8 cellular contexts compared by ENCODE assay signal in genomic region chr10:123007558-123008378, GRCh38. TPM values are rescaled to one million over a fixed set of nuclear protein-coding genes. Genes with fewer than 3 reads are reported as not detected.
A peak's percentile ranks its signal among the peaks of the same experiment; 100 is the strongest.
DNase-seq lines count a peak whose midpoint lies in the region; ATAC-seq and TF ChIP-seq lines count a peak whose summit lies in the region.

No MANE protein-coding gene starts in this region.

- TF ChIP-seq RAD21 in neural cell (conservative IDR thresholded peaks at IDR 0.05) = no peak

- H3K4me2 ChIP-seq in OCI-LY1 (ENCODE audit: low read length) (peak overlapping the region; percentile 74), neural cell (ENCODE audit: low read length) (peak overlapping the region; percentile 68)

- no peaks in the 10 kb centered on the region for H3K9me2 ChIP-seq in OCI-LY1 (ENCODE audit: low read depth, low read length)
- H3K9me2 ChIP-seq in neural cell (ENCODE audit: insufficient read depth, low read length) = no peaks in the 10 kb centered on the region

- peak; percentile 42 to 64 for DNase-seq in cardiac muscle cell (ENCODE audit: low read depth in 1 of 2, low spot score in 1 of 2)
- no peak for DNase-seq in Right ventricle myocardium inferior (ENCODE audit: missing footprints)
- DNase-seq in activated T-cell treated with anti-CD3 and anti-CD28 coated beads, Interleukin-2, amount 50 U/mL, for 48 hours = peak; percentile 50 to 57
- DNase-seq in fibroblast of the aortic adventitia (ENCODE audit: low read depth) = peak; percentile 42
- peak; percentile 55 to 61 for DNase-seq in thyroid gland

- peak overlapping the region; percentile 94 for H3K27ac ChIP-seq in cardiac muscle cell
- peak overlapping the region; percentile 57 for H3K27ac ChIP-seq in OCI-LY1 (ENCODE audit: low read depth, low read length, poor library complexity, severe bottlenecking)
- H3K27ac ChIP-seq in neural cell (ENCODE audit: low read length) = peak overlapping the region; percentile 77
- peak overlapping the region in 2 of 3 donors; percentile 89 to 92 for H3K27ac ChIP-seq in thyroid gland

- H3K4me1 ChIP-seq in cardiac muscle cell (ENCODE audit: low read depth) = peaks cover 13% of the 10 kb centered on the region
- H3K4me1 ChIP-seq in OCI-LY1 (ENCODE audit: insufficient read depth, low read length, severe bottlenecking) = peaks cover 34% of the 10 kb centered on the region
- peaks cover 11 to 15% of the 10 kb centered on the region in 2 donors for H3K4me1 ChIP-seq in thyroid gland

- H3K9ac ChIP-seq in OCI-LY1 (ENCODE audit: low read length) = peak overlapping the region; percentile 90
- H3K9ac ChIP-seq in neural cell (ENCODE audit: low read length) = peak overlapping the region; percentile 87

- H4K20me1 ChIP-seq in OCI-LY1 (ENCODE audit: insufficient read depth, low read length) (no peaks in the 10 kb centered on the region), neural cell (ENCODE audit: insufficient read depth) (no peaks in the 10 kb centered on the region)

- H3F3A ChIP-seq in OCI-LY1 (ENCODE audit: insufficient read depth, low read length) (no peaks in the 10 kb centered on the region), neural cell (ENCODE audit: insufficient read depth, low read length, poor library complexity, severe bottlenecking) (no peaks in the 10 kb centered on the region)

- H3K36me3 ChIP-seq in cardiac muscle cell (no peaks in the 10 kb centered on the region), OCI-LY1 (ENCODE audit: insufficient read depth, low read length) (peaks cover 15% of the 10 kb centered on the region; the same call in 1 of the 2 replicates), neural cell (ENCODE audit: insufficient read depth, low read length) (no peaks in the 10 kb centered on the region), thyroid gland (no peaks in the 10 kb centered on the region)

- intact Hi-C loops in Right ventricle myocardium inferior (cut with DNase I) (loop anchor here (1.0 to 5.0 kb wide), 2 partner anchors 27 to 55 kb away; partner anchors contain the start of genes C10orf88 and PSTK), thyroid gland (cut with DNase I) (no loop called here)

- ATAC-seq in Right ventricle myocardium inferior = no peak
- peak; percentile 30 for ATAC-seq in HG03139 (IDR thresholded peaks at IDR 0.05; ENCODE audit: unreplicated experiment)

- WGBS in thyroid gland, 2 donors = 3% methylated on average over 25 to 28 of the region's 34 CpGs

- no peak for TF ChIP-seq CTCF in cardiac muscle cell (IDR thresholded peaks at IDR 0.05; ENCODE audit: low read depth, low read length)
- no peak; the same call in 1 of the 2 replicates for TF ChIP-seq CTCF in OCI-LY1 (IDR thresholded peaks at IDR 0.05; ENCODE audit: low read length)
- TF ChIP-seq CTCF in fibroblast of the aortic adventitia (IDR thresholded peaks at IDR 0.05; ENCODE audit: insufficient read depth, low read length) = no peak
- no peak for TF ChIP-seq CTCF in neural cell (IDR thresholded peaks at IDR 0.05; ENCODE audit: poor library complexity, severe bottlenecking)
- TF ChIP-seq CTCF in thyroid gland (IDR thresholded peaks at IDR 0.05) = no peak

- H3K9me3 ChIP-seq in cardiac muscle cell (ENCODE audit: low read depth) (no peaks in the 10 kb centered on the region), OCI-LY1 (ENCODE audit: low read length) (no peaks in the 10 kb centered on the region), neural cell (ENCODE audit: low read length) (no peaks in the 10 kb centered on the region), thyroid gland (no peaks in the 10 kb centered on the region)

- peak overlapping the region; percentile 88 for H3K4me3 ChIP-seq in cardiac muscle cell
- peak overlapping the region; percentile 90 for H3K4me3 ChIP-seq in OCI-LY1 (ENCODE audit: low read depth, low read length, poor library complexity, severe bottlenecking)
- peak overlapping the region; percentile 93 for H3K4me3 ChIP-seq in fibroblast of the aortic adventitia (ENCODE audit: low read depth, low read length)
- peak overlapping the region; percentile 83 for H3K4me3 ChIP-seq in neural cell (ENCODE audit: low read length)
- H3K4me3 ChIP-seq in thyroid gland (replicated peaks in 1 of 3) = peak overlapping the region; percentile 35 to 97 (median 88)

- no peaks in the 10 kb centered on the region for H3K27me3 ChIP-seq in cardiac muscle cell
- H3K27me3 ChIP-seq in OCI-LY1 (ENCODE audit: insufficient read depth, low read length) = no peaks in the 10 kb centered on the region
- H3K27me3 ChIP-seq in neural cell (ENCODE audit: insufficient read depth, low read depth, low read length) = no peaks in the 10 kb centered on the region
- H3K27me3 ChIP-seq in thyroid gland = no peaks in the 10 kb centered on the region

- H3K79me2 ChIP-seq in OCI-LY1 (ENCODE audit: insufficient read depth, low read length) = peaks cover 54% of the 10 kb centered on the region
- peaks cover 50% of the 10 kb centered on the region for H3K79me2 ChIP-seq in neural cell (replicated peaks; ENCODE audit: insufficient read depth, low read length)

- TF ChIP-seq POLR2A in thyroid gland (IDR thresholded peaks at IDR 0.05) = peak in 1 of 2 donors; percentile 34

- H2AFZ ChIP-seq in OCI-LY1 (ENCODE audit: low read length) = no peak overlapping the region
- H2AFZ ChIP-seq in neural cell (ENCODE audit: low read depth, low read length) = peak overlapping the region; percentile 96

- no peak for TF ChIP-seq EP300 in neural cell (conservative IDR thresholded peaks at IDR 0.05; ENCODE audit: poor library complexity, severe bottlenecking)

TF ChIP-seq in neural cell, 6 proteins besides CTCF, POLR2A, EP300 and RAD21:
- peak; percentile 77 for TF ChIP-seq MXI1 (conservative IDR thresholded peaks at IDR 0.05; ENCODE audit: poor library complexity, severe bottlenecking)
- no peak for TF ChIP-seq SMC3 (conservative IDR thresholded peaks at IDR 0.05; ENCODE audit: poor library complexity)
- no peak for TF ChIP-seq TAF1 (IDR thresholded peaks at IDR 0.05; ENCODE audit: low read depth)
- TF ChIP-seq EZH2 (IDR thresholded peaks at IDR 0.05; ENCODE audit: borderline replicate concordance, insufficient read depth, low read length, poor library complexity, severe bottlenecking) = no peak
- TF ChIP-seq, protein P1, sequence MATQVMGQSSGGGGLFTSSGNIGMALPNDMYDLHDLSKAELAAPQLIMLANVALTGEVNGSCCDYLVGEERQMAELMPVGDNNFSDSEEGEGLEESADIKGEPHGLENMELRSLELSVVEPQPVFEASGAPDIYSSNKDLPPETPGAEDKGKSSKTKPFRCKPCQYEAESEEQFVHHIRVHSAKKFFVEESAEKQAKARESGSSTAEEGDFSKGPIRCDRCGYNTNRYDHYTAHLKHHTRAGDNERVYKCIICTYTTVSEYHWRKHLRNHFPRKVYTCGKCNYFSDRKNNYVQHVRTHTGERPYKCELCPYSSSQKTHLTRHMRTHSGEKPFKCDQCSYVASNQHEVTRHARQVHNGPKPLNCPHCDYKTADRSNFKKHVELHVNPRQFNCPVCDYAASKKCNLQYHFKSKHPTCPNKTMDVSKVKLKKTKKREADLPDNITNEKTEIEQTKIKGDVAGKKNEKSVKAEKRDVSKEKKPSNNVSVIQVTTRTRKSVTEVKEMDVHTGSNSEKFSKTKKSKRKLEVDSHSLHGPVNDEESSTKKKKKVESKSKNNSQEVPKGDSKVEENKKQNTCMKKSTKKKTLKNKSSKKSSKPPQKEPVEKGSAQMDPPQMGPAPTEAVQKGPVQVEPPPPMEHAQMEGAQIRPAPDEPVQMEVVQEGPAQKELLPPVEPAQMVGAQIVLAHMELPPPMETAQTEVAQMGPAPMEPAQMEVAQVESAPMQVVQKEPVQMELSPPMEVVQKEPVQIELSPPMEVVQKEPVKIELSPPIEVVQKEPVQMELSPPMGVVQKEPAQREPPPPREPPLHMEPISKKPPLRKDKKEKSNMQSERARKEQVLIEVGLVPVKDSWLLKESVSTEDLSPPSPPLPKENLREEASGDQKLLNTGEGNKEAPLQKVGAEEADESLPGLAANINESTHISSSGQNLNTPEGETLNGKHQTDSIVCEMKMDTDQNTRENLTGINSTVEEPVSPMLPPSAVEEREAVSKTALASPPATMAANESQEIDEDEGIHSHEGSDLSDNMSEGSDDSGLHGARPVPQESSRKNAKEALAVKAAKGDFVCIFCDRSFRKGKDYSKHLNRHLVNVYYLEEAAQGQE (IDR thresholded peaks at IDR 0.05; ENCODE audit: borderline replicate concordance) = no peak
- TF ChIP-seq POLR2AphosphoS5 (IDR thresholded peaks at IDR 0.05) = no peak
TF ChIP-seq in neural cell: peak in this region for 1.

RNA-seq across cellular contexts. Expression of gene IKZF5, which starts 0.8 kb away (rescaled TPM):
- total RNA-seq in cardiac muscle cell = 2.9 and 6.0 TPM in 2 replicates
- polyA plus RNA-seq in cardiac muscle cell = 7.9 and 10.1 TPM in 2 replicates
- total RNA-seq in Right ventricle myocardium inferior = 12.0 TPM
- total RNA-seq in fibroblast of the aortic adventitia (ENCODE audit: low replicate concordance) = 3.4 and 8.9 TPM in 2 replicates
- polyA plus RNA-seq in neural cell = 11.0 and 12.9 TPM in 2 replicates
- 11.2 and 12.6 TPM in 2 replicates for polyA minus RNA-seq in neural cell
- 10 to 100 TPM; 11.5 to 24.5 (median 13.3) TPM for total RNA-seq in thyroid gland

RNA-seq across cellular contexts. Expression of gene ACADSB, which starts 1.0 kb away (rescaled TPM):
- total RNA-seq in cardiac muscle cell (14.3 and 14.7 TPM in 2 replicates), Right ventricle myocardium inferior (72.9 TPM), fibroblast of the aortic adventitia (ENCODE audit: low replicate concordance) (7.4 and 11.4 TPM in 2 replicates), thyroid gland (10 to 100 TPM; 14.4 to 23.8 (median 17.5) TPM)
- polyA plus RNA-seq in cardiac muscle cell (16.0 and 22.0 TPM in 2 replicates), neural cell (20.3 and 21.7 TPM in 2 replicates)
- polyA minus RNA-seq in neural cell = 25.6 and 31.5 TPM in 2 replicates

RNA-seq across cellular contexts. Expression of gene PSTK, which starts 27.6 kb away (rescaled TPM):
- total RNA-seq in cardiac muscle cell (6.9 and 7.5 TPM in 2 replicates), Right ventricle myocardium inferior (1.5 TPM), fibroblast of the aortic adventitia (ENCODE audit: low replicate concordance) (1.4 and 4.7 TPM in 2 replicates), thyroid gland (1 to 10 TPM; 3.9 to 6.3 (median 5.2) TPM)
- polyA plus RNA-seq in cardiac muscle cell (12.9 and 13.5 TPM in 2 replicates), neural cell (21.0 and 27.1 TPM in 2 replicates)
- 13.1 and 15.9 TPM in 2 replicates for polyA minus RNA-seq in neural cell

RNA-seq across cellular contexts. Expression of gene C10orf88, which starts 53.7 kb away (rescaled TPM):
- total RNA-seq in cardiac muscle cell = 5.8 and 7.6 TPM in 2 replicates
- 11.4 and 17.4 TPM in 2 replicates for polyA plus RNA-seq in cardiac muscle cell
- total RNA-seq in Right ventricle myocardium inferior = 4.1 TPM
- total RNA-seq in fibroblast of the aortic adventitia (ENCODE audit: low replicate concordance) = 5.9 and 7.8 TPM in 2 replicates
- 23.7 and 25.8 TPM in 2 replicates for polyA plus RNA-seq in neural cell
- 32.5 and 32.6 TPM in 2 replicates for polyA minus RNA-seq in neural cell
- total RNA-seq in thyroid gland = 10 to 100 TPM in 1 of 4 donors, 1 to 10 TPM in 3; 4.7 to 10.4 (median 7.1) TPM
